ENCODE assay signal across 20 cellular contexts in the genomic region with DNA sequence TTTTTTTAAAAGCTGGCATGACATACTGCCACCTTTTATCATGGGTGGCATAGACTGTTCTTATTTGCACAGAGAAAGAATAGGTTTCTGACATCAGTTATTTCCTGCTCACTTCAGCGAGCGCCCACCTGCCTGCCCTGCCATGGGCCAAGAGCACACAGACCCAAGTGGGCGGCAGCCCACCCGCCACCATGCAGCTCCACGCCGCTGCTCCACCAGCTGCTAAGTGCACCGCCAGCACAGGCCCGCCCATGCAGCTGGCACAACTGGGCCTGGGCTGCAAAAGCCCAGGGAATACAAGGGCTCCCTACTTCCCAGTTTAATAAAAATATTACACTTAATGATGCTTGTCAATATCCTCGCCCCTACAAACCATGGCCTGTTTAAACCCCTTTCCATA. TPM values are rescaled to one million over a fixed set of nuclear protein-coding genes. Genes with fewer than 3 reads are reported as not detected.
DNase-seq lines count a peak whose midpoint lies in the region; ATAC-seq, FAIRE-seq and TF ChIP-seq lines count a peak whose summit lies in the region.
"Had no signal": no experiment of that assay in that cellular context is flagged by ENCODE, and none has a peak within 500 bp of the region (broad histone marks: within the 10 kb centered on the region; RNA-seq: fewer than 3 reads in every experiment).

No MANE protein-coding gene starts in this region.

- no peaks in the 10 kb centered on the region for H3K9me3 ChIP-seq in SK-N-SH
- no peaks in the 10 kb centered on the region for H3K9me3 ChIP-seq in OCI-LY1 (ENCODE audit: low read length)
- H3K9me3 ChIP-seq: gastroesophageal sphincter, pancreas, Peyer's patch, uterus had no signal

- H3K9ac ChIP-seq in SK-N-SH (no peak overlapping the region), OCI-LY1 (ENCODE audit: low read length) (peak overlapping the region; percentile 27; the same call in 1 of the 2 replicates)

- H2AFZ ChIP-seq in SK-N-SH (ENCODE audit: low read depth) (no peak overlapping the region), OCI-LY1 (ENCODE audit: low read length) (no peak overlapping the region)

- peaks cover 0 to 4% of the 10 kb centered on the region in 2 experiments; a peak in 2 of 4 replicates for H3K4me1 ChIP-seq in SK-N-SH (ENCODE audit: control insufficient read depth in 1 of 2, insufficient read depth in 2 of 2, low read depth in 1 of 2, low read length in 1 of 2)
- peaks cover 56% of the 10 kb centered on the region for H3K4me1 ChIP-seq in OCI-LY1 (ENCODE audit: insufficient read depth, low read length, severe bottlenecking)

- no peak overlapping the region for H3K27ac ChIP-seq in SK-N-SH (ENCODE audit: low read depth in 2 of 2, low read length in 1 of 2)
- peak overlapping the region; percentile 82 for H3K27ac ChIP-seq in OCI-LY1 (ENCODE audit: low read depth, low read length, poor library complexity, severe bottlenecking)
- H3K27ac ChIP-seq: gastroesophageal sphincter, pancreas, Peyer's patch, uterus had no signal

- peaks cover 4% of the 10 kb centered on the region for H3F3A ChIP-seq in SK-N-SH (replicated peaks; ENCODE audit: insufficient read depth)
- peaks cover 6% of the 10 kb centered on the region; the same call in 1 of the 2 replicates for H3F3A ChIP-seq in OCI-LY1 (ENCODE audit: insufficient read depth, low read length)

- 100% methylated on average over 9 of the region's 9 CpGs for WGBS in SK-N-SH (ENCODE audit: low lambda C conversion rate)

- H3K79me2 ChIP-seq in SK-N-SH (ENCODE audit: insufficient read depth) = peaks cover 100% of the 10 kb centered on the region
- H3K79me2 ChIP-seq in OCI-LY1 (ENCODE audit: insufficient read depth, low read length) = peaks cover 91% of the 10 kb centered on the region

- peaks cover 91% of the 10 kb centered on the region for H4K20me1 ChIP-seq in SK-N-SH (ENCODE audit: insufficient read depth)
- no peaks in the 10 kb centered on the region for H4K20me1 ChIP-seq in OCI-LY1 (ENCODE audit: insufficient read depth, low read length)

- H3K27me3 ChIP-seq in SK-N-SH (ENCODE audit: insufficient read depth) = no peaks in the 10 kb centered on the region
- H3K27me3 ChIP-seq in OCI-LY1 (ENCODE audit: insufficient read depth, low read length) = no peaks in the 10 kb centered on the region
- H3K27me3 ChIP-seq: gastroesophageal sphincter, pancreas, Peyer's patch, uterus had no signal

- TF ChIP-seq POLR2A in GM12891 (IDR thresholded peaks at IDR 0.05; ENCODE audit: low read depth, low read length) = no peak

- H3K4me2 ChIP-seq in SK-N-SH (no peak overlapping the region), OCI-LY1 (ENCODE audit: low read length) (peak overlapping the region; percentile 70)

- peaks cover 15% of the 10 kb centered on the region for H3K4me1 Mint-ChIP-seq in nephron progenitor cell

- peaks cover 3% of the 10 kb centered on the region for H3K27me3 Mint-ChIP-seq in nephron progenitor cell (ENCODE audit: low read depth, poor library complexity)
- H3K27me3 Mint-ChIP-seq: activated CD4-positive, alpha-beta T cell treated with anti-CD3 and anti-CD28 coated beads, Interleukin-2, amount 10 ng/mL, durations not matched to agents 24 days and 14 days had no signal

- H3K36me3 Mint-ChIP-seq in nephron progenitor cell (ENCODE audit: low read depth) = peaks cover 77% of the 10 kb centered on the region

- peak; percentile 23 for DNase-seq in SK-N-SH
- DNase-seq in GM12891 (ENCODE audit: insufficient read length, low spot score) = no peak
- no peak for DNase-seq in nephron progenitor cell
- DNase-seq in NCI-H2196 (lab: John Stamatoyannopoulos, UW; ENCODE audit: unreplicated experiment) = no peak
- DNase-seq: activated T-cell treated with anti-CD3 and anti-CD28 coated beads, Interleukin-2, amount 50 U/mL, for 48 hours; Calu3; NCI-H2029; NCI-H774; pancreas; Peyer's patch; uterus had no signal

- ATAC-seq in SK-N-SH treated with all-trans-retinoic acid at 6 μM for 48 hours (no peak), HG02885 (IDR thresholded peaks at IDR 0.05; ENCODE audit: poor library complexity, unreplicated experiment) (no peak), HG03135 (IDR thresholded peaks at IDR 0.05; ENCODE audit: unreplicated experiment) (no peak)
- ATAC-seq: gastroesophageal sphincter, left lobe of liver, pancreas had no signal

- H3K36me3 ChIP-seq in SK-N-SH (replicated peaks in 1 of 2; ENCODE audit: control insufficient read depth in 1 of 2, insufficient read depth in 2 of 2, low read length in 1 of 2) (no peaks in the 10 kb centered on the region), OCI-LY1 (ENCODE audit: insufficient read depth, low read length) (no peaks in the 10 kb centered on the region)
- H3K36me3 ChIP-seq: gastroesophageal sphincter, pancreas, Peyer's patch, uterus had no signal

- TF ChIP-seq RAD21 in SK-N-SH (IDR thresholded peaks at IDR 0.05; ENCODE audit: low read length) = no peak

- peaks cover 18% of the 10 kb centered on the region for H3K9me3 Mint-ChIP-seq in nephron progenitor cell
- H3K9me3 Mint-ChIP-seq: activated CD4-positive, alpha-beta T cell treated with anti-CD3 and anti-CD28 coated beads, Interleukin-2, amount 10 ng/mL, durations not matched to agents 24 days and 14 days had no signal

- TF ChIP-seq EP300 in SK-N-SH (IDR thresholded peaks at IDR 0.05; ENCODE audit: borderline replicate concordance in 1 of 2, low read depth in 1 of 2, low read length in 1 of 2) = no peak

- CTCF ChIA-PET in SK-N-SH (lab: Yijun Ruan, JAX) = interaction anchor here (1.2 kb wide), 1 partner anchor 364 kb away, joined by 3 read pairs; no protein-coding TSS in a partner anchor

- H3K9me2 ChIP-seq in SK-N-SH (no peaks in the 10 kb centered on the region), OCI-LY1 (ENCODE audit: low read depth, low read length) (no peaks in the 10 kb centered on the region)

- peak; percentile 54 for FAIRE-seq in GM12891 (lab: Jason Lieb, UNC)
- FAIRE-seq: bronchial epithelial cell, H1, pancreas had no signal

- peak overlapping the region; percentile 1 for H3K27ac Mint-ChIP-seq in nephron progenitor cell
- H3K27ac Mint-ChIP-seq: activated CD4-positive, alpha-beta T cell treated with anti-CD3 and anti-CD28 coated beads, Interleukin-2, amount 10 ng/mL, durations not matched to agents 24 days and 14 days had no signal

- H3K4me3 ChIP-seq in SK-N-SH (ENCODE audit: low read depth in 2 of 2, low read length in 1 of 2) = no peak overlapping the region
- peak overlapping the region; percentile 37 for H3K4me3 ChIP-seq in OCI-LY1 (ENCODE audit: low read depth, low read length, poor library complexity, severe bottlenecking)
- H3K4me3 ChIP-seq: gastroesophageal sphincter, pancreas, Peyer's patch, uterus had no signal

- POLR2A ChIA-PET in SK-N-SH (lab: Yijun Ruan, JAX) = no interaction called here

- no peak overlapping the region for H3K4me3 Mint-ChIP-seq in nephron progenitor cell
- H3K4me3 Mint-ChIP-seq: activated CD4-positive, alpha-beta T cell treated with anti-CD3 and anti-CD28 coated beads, Interleukin-2, amount 10 ng/mL, durations not matched to agents 24 days and 14 days had no signal

- no peak for TF ChIP-seq CTCF in SK-N-SH (IDR thresholded peaks at IDR 0.05)
- no peak for TF ChIP-seq CTCF in OCI-LY1 (IDR thresholded peaks at IDR 0.05; ENCODE audit: low read length)
- no peak for TF ChIP-seq CTCF in nephron progenitor cell (IDR thresholded peaks at IDR 0.05)

TF ChIP-seq in SK-N-SH, 30 proteins besides CTCF, POLR2A, EP300 and RAD21:
- TF ChIP-seq, protein P1, sequence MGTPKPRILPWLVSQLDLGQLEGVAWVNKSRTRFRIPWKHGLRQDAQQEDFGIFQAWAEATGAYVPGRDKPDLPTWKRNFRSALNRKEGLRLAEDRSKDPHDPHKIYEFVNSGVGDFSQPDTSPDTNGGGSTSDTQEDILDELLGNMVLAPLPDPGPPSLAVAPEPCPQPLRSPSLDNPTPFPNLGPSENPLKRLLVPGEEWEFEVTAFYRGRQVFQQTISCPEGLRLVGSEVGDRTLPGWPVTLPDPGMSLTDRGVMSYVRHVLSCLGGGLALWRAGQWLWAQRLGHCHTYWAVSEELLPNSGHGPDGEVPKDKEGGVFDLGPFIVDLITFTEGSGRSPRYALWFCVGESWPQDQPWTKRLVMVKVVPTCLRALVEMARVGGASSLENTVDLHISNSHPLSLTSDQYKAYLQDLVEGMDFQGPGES (IDR thresholded peaks at IDR 0.05; ENCODE audit: low read depth, low read length) = no peak
- TF ChIP-seq EZH2phosphoT487 (IDR thresholded peaks at IDR 0.05; ENCODE audit: borderline replicate concordance, low read depth) = no peak
- no peak for TF ChIP-seq GATA2 (CRISPR knock-in tag; IDR thresholded peaks at IDR 0.05)

TF ChIP-seq in SK-N-SH treated with all-trans-retinoic acid at 6 μM for 48 hours, 23 proteins besides CTCF, POLR2A, EP300 and RAD21 (continues in another document):
- TF ChIP-seq GLIS3 (CRISPR knock-in tag; IDR thresholded peaks at IDR 0.05) (no peak), ESRRG (CRISPR knock-in tag; IDR thresholded peaks at IDR 0.05) (no peak), ZFP30 (CRISPR knock-in tag; IDR thresholded peaks at IDR 0.05) (no peak), TCF4 (CRISPR knock-in tag; IDR thresholded peaks at IDR 0.05; ENCODE audit: borderline replicate concordance) (no peak), ARNTL (CRISPR knock-in tag; IDR thresholded peaks at IDR 0.05; ENCODE audit: borderline replicate concordance, low read depth) (no peak), ISL1 (CRISPR knock-in tag; IDR thresholded peaks at IDR 0.05) (no peak)

TF ChIP-seq in GM12891, 5 proteins besides CTCF, POLR2A, EP300 and RAD21:
- no peak for TF ChIP-seq PAX5 (IDR thresholded peaks at IDR 0.05; ENCODE audit: insufficient read depth, low read length, severe bottlenecking)
- TF ChIP-seq SPI1 (IDR thresholded peaks at IDR 0.05; ENCODE audit: low read depth, low read length) = no peak
- no peak for TF ChIP-seq POLR2AphosphoS5 (IDR thresholded peaks at IDR 0.05; ENCODE audit: low read depth, low read length)
- no peak for TF ChIP-seq POU2F2 (IDR thresholded peaks at IDR 0.05; ENCODE audit: low read depth, low read length)
- TF ChIP-seq TAF1 (IDR thresholded peaks at IDR 0.05; ENCODE audit: low read depth, low read length) = no peak

RNA-seq across cellular contexts. Expression of a gene that starts 15.4 kb away (rescaled TPM):
- 5.1 and 7.1 TPM in 2 replicates for polyA plus RNA-seq in SK-N-SH (2012; rRNA removed)
- polyA plus RNA-seq in SK-N-SH (2012; cell fraction: cytosol; rRNA removed) = 6.7 and 7.7 TPM in 2 replicates
- polyA plus RNA-seq in SK-N-SH (2012; cell fraction: nucleus; rRNA removed) = 5.3 and 9.7 TPM in 2 replicates
- 12.2 TPM for polyA plus RNA-seq in GM12891 (2012; ENCODE audit: low read depth, missing spikeins)
